Comparison of ENCODE assay signal across 13 cellular contexts in the genomic region with DNA sequence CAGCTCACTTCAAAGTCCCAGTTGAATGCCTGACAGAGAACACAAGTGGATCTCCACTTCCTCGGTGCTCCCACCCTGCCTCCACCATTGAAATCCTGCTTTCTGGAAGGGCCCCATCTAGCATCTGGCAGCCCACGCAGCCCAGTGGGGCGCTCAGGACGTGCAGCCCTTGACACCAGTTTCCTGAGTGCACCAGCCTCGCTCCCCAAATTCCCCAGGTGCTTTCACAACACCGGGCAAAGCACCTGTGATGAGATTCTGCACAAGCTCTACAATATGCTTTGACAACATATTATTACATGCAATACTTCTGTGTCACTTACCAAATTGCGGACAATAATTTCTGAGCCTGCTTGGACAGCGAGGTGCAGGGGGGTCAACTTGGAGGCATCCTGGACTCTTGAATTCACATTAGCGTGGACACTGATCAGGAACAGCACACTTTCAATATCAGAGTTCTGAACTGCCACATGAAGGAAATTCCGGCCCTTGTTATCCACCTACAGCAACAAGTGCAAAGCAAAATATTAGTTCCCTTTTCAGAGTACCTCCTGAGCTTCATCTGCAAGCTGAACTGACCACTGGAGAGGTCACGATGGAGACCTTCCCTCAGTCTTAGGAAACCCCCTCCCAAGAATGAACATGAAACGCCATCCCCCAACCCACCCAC. TPM values are rescaled to one million over a fixed set of nuclear protein-coding genes. Genes with fewer than 3 reads are reported as not detected.
DNase-seq lines count a peak whose midpoint lies in the region; ATAC-seq, FAIRE-seq and TF ChIP-seq lines count a peak whose summit lies in the region.
"Had no signal": no experiment of that assay in that cellular context is flagged by ENCODE, and none has a peak within 500 bp of the region (broad histone marks: within the 10 kb centered on the region; RNA-seq: fewer than 3 reads in every experiment).

No MANE protein-coding gene starts in this region.

- H3K27me3 ChIP-seq in CD4-positive, alpha-beta memory T cell (ENCODE audit: insufficient read depth, low read length), result no peaks in the 10 kb centered on the region
- H3K27me3 ChIP-seq in GM12878 (replicated peaks in 1 of 2; ENCODE audit: control insufficient read depth in 2 of 2, insufficient read depth in 2 of 2, low read length in 1 of 2), result no peaks in the 10 kb centered on the region
- H3K27me3 ChIP-seq in prostate gland (replicated peaks; ENCODE audit: insufficient read depth), result no peaks in the 10 kb centered on the region

- WGBS in GM12878 (ENCODE audit: insufficient coverage, insufficient replicate concordance, low lambda C conversion rate, missing lambda C conversion rate), result 41% methylated on average over 12 of the region's 12 CpGs
- WGBS in prostate gland, result 76% methylated on average over 12 of the region's 12 CpGs

- H4K20me1 ChIP-seq in GM12878 (ENCODE audit: control insufficient read depth, insufficient read depth), result no peaks in the 10 kb centered on the region

- SMC1A ChIA-PET in GM12878 (lab: Charles Lee; ENCODE audit: uncharacterized antibody, unreplicated experiment), result interaction anchor here (0.6 kb wide), 1 partner anchor 158 kb away, joined by 3 read pairs; no protein-coding TSS in a partner anchor

- ATAC-seq in GM12878, result no peak

- TF ChIP-seq EP300 in GM12878 (IDR thresholded peaks at IDR 0.05; ENCODE audit: borderline replicate concordance in 1 of 2, control insufficient read depth in 1 of 2, low read depth in 2 of 2, low read length in 2 of 2), result no peak

- peaks cover 41 to 64% (median 46%) of the 10 kb centered on the region in 4 donors for H3K4me1 Mint-ChIP-seq in CD4-positive, alpha-beta memory T cell
- H3K4me1 Mint-ChIP-seq in HFFc6 (ENCODE audit: low read depth), result peaks cover 27% of the 10 kb centered on the region
- H3K4me1 Mint-ChIP-seq: activated B cell treated with CpG ODN at 0.5 μM for 24 hours had no signal

- POLR2A ChIA-PET in CD4-positive, alpha-beta memory T cell (lab: Charles Lee; ENCODE audit: partially characterized antibody), result interaction anchor here (0.9 to 5.1 kb wide), 3 partner anchors 33 to 212 kb away, joined by 3 to 121 read pairs (median 10); a partner anchor contains a TSS
- POLR2A ChIA-PET in GM12878 (lab: Charles Lee), result interaction anchor here (0.6 kb wide), 1 partner anchor 387 kb away, joined by 5 read pairs; no protein-coding TSS in a partner anchor

- TF ChIP-seq RAD21 in GM12878 (IDR thresholded peaks at IDR 0.05; ENCODE audit: insufficient read depth, low read depth, low read length), result no peak

- H3K36me3 ChIP-seq in CD4-positive, alpha-beta memory T cell (ENCODE audit: insufficient read depth, low read length), result peaks cover 48% of the 10 kb centered on the region
- H3K36me3 ChIP-seq in GM12878 (ENCODE audit: control insufficient read depth in 2 of 2, insufficient read depth in 2 of 2, low read length in 1 of 2) (peaks cover 38 to 61% of the 10 kb centered on the region in 2 experiments), prostate gland (peaks cover 4 to 20% of the 10 kb centered on the region in 2 donors)

- H3K27me3 Mint-ChIP-seq in CD4-positive, alpha-beta memory T cell, result no peaks in the 10 kb centered on the region
- H3K27me3 Mint-ChIP-seq in HFFc6 (ENCODE audit: insufficient read depth), result peaks cover 2% of the 10 kb centered on the region
- H3K27me3 Mint-ChIP-seq: activated B cell treated with CpG ODN at 0.5 μM for 24 hours had no signal

- DNase-seq in CD4-positive, alpha-beta memory T cell, result no peak
- DNase-seq in HFFc6 (no peak), GM12878 (ENCODE audit: low read depth, low spot score) (no peak), prostate gland (ENCODE audit: low spot score) (no peak), ACHN (no peak), NCI-H128 (lab: John Stamatoyannopoulos, UW; ENCODE audit: unreplicated experiment) (no peak), cortex of kidney (lab: John Stamatoyannopoulos, UW) (no peak)
- DNase-seq: activated B cell treated with CpG ODN at 0.5 μM for 24 hours, COR-L47, dermis blood vessel endothelial cell, GF-D8, HCEC 1CT, mesendoderm had no signal

- H3K36me3 Mint-ChIP-seq in CD4-positive, alpha-beta memory T cell, result peaks cover 35 to 62% of the 10 kb centered on the region in 2 donors
- H3K36me3 Mint-ChIP-seq in HFFc6 (ENCODE audit: low read depth), result peaks cover 39% of the 10 kb centered on the region

- no peak overlapping the region for H3K9ac ChIP-seq in GM12878 (ENCODE audit: control insufficient read depth, insufficient read depth, low read length)

- TF ChIP-seq POLR2A in GM12878 (IDR thresholded peaks at IDR 0.05; ENCODE audit: low read depth, low read length) (no peak), prostate gland (IDR thresholded peaks at IDR 0.05) (no peak)

- in situ Hi-C loops in GM12878 (cut with MboI) (no loop called here), ACHN (cut with HindIII; ENCODE audit: low pct_ligation_motif_present, low pct_unique_long_range_greater_than_20kb, low sequenced_read_pairs) (no loop called here)

- peak overlapping the region in 1 of 2 donors; percentile 14 for H3K4me3 ChIP-seq in CD4-positive, alpha-beta memory T cell (ENCODE audit: low read length in 2 of 2)
- H3K4me3 ChIP-seq in GM12878 (no peak overlapping the region), prostate gland (no peak overlapping the region)

- RAD21 ChIA-PET in GM12878 (lab: Charles Lee; ENCODE audit: unreplicated experiment), result no interaction called here

- no peak overlapping the region for H3K4me2 ChIP-seq in GM12878 (ENCODE audit: control insufficient read depth, insufficient read depth)

- H3K4me1 ChIP-seq in CD4-positive, alpha-beta memory T cell (ENCODE audit: insufficient read depth, low read length), result peaks cover 54% of the 10 kb centered on the region
- H3K4me1 ChIP-seq in GM12878 (ENCODE audit: control insufficient read depth, insufficient read depth, low read length) (peaks cover 5% of the 10 kb centered on the region), prostate gland (replicated peaks) (no peaks in the 10 kb centered on the region)

- intact Hi-C loops in CD4-positive, alpha-beta memory T cell (cut with micrococcal nuclease), result loop anchor here (1.0 kb wide), 1 partner anchor 34 kb away; a partner anchor contains a TSS
- intact Hi-C loops in GM12878 (cut with micrococcal nuclease; ENCODE audit: unreplicated experiment) (no loop called here), prostate gland (cut with DNase I) (no loop called here)

- FAIRE-seq in GM12878 (lab: Jason Lieb, UNC), result no peak

- H3K9me3 ChIP-seq in CD4-positive, alpha-beta memory T cell (ENCODE audit: control insufficient read depth in 1 of 2, low read length in 2 of 2), result no peaks in the 10 kb centered on the region
- no peaks in the 10 kb centered on the region for H3K9me3 ChIP-seq in GM12878 (replicated peaks; ENCODE audit: control insufficient read depth, insufficient read depth, low read length)
- H3K9me3 ChIP-seq in prostate gland, result no peaks in the 10 kb centered on the region

- no TSS peak for BruUV-seq in GM12878 (replicated peaks; lab: Mats Ljungman, UMichigan)

- peak overlapping the region; percentile 74 for H3K27ac ChIP-seq in CD4-positive, alpha-beta memory T cell (ENCODE audit: low read depth, low read length)
- H3K27ac ChIP-seq in GM12878 (ENCODE audit: control insufficient read depth, insufficient read depth) (peak overlapping the region; percentile 19; the same call in 1 of the 2 replicates), prostate gland (peak overlapping the region; percentile 53 to 54)

- H3K27ac Mint-ChIP-seq in CD4-positive, alpha-beta memory T cell, result peak overlapping the region; percentile 86 to 99 (median 98)
- H3K27ac Mint-ChIP-seq in HFFc6, result peak overlapping the region; percentile 47; the same call in 1 of the 2 replicates
- H3K27ac Mint-ChIP-seq: activated B cell treated with CpG ODN at 0.5 μM for 24 hours had no signal

- CTCF ChIA-PET in CD4-positive, alpha-beta memory T cell (lab: Charles Lee; ENCODE audit: partially characterized antibody), result interaction anchor here (0.7 to 2.8 kb wide), 3 partner anchors 12 to 23 kb away, joined by 3 to 13 read pairs (median 3); no protein-coding TSS in a partner anchor
- CTCF ChIA-PET in GM12878 (lab: Yijun Ruan, JAX), result interaction anchor here (0.7 kb wide), 1 partner anchor 331 kb away, joined by 3 read pairs; a partner anchor contains a TSS

- no peak for TF ChIP-seq CTCF in HFFc6 (IDR thresholded peaks at IDR 0.05)
- TF ChIP-seq CTCF in GM12878 (IDR thresholded peaks at IDR 0.05 in 2 of 3, conservative IDR thresholded peaks at IDR 0.05 in 1 of 3; ENCODE audit: control insufficient read depth in 2 of 3, extremely low read depth in 1 of 3, insufficient read depth in 1 of 3, low read depth in 3 of 3, low read length in 3 of 3), result no peak
- no peak for TF ChIP-seq CTCF in prostate gland (IDR thresholded peaks at IDR 0.05)

- H3K79me2 ChIP-seq in GM12878 (ENCODE audit: control insufficient read depth, insufficient read depth, low read length), result no peaks in the 10 kb centered on the region

- no peak overlapping the region for H2AFZ ChIP-seq in GM12878 (ENCODE audit: control insufficient read depth, low read depth, low read length)

- H3K4me3 Mint-ChIP-seq in CD4-positive, alpha-beta memory T cell, result peak overlapping the region; percentile 74 to 91 (median 82)
- H3K4me3 Mint-ChIP-seq in HFFc6, result no peak overlapping the region; the same call in 1 of the 2 replicates
- H3K4me3 Mint-ChIP-seq: activated B cell treated with CpG ODN at 0.5 μM for 24 hours had no signal

- no peaks in the 10 kb centered on the region for H3K9me3 Mint-ChIP-seq in CD4-positive, alpha-beta memory T cell
- no peaks in the 10 kb centered on the region for H3K9me3 Mint-ChIP-seq in HFFc6
- H3K9me3 Mint-ChIP-seq: activated B cell treated with CpG ODN at 0.5 μM for 24 hours had no signal

RNA-seq across cellular contexts. Expression of a gene that starts 33.9 kb away (rescaled TPM):
- total RNA-seq in CD4-positive, alpha-beta memory T cell, result 10 to 100 TPM in 1 of 2 experiments, 1 to 10 TPM in 1; 9.0 to 10.5 TPM
- 10 to 100 TPM; 13.1 to 19.9 TPM for polyA plus RNA-seq in CD4-positive, alpha-beta memory T cell
- total RNA-seq in HFFc6 (2021; fragmentation: NEBNext Ultra II Directional; extraction: Animal tissue kit (Norgen Biotek cat#: 25700)), result 10 to 100 TPM; 12.5 to 22.2 (median 13.1) TPM
- total RNA-seq in GM12878 (2013; cell fraction: nucleolus; rRNA removed), result 4.4 and 5.6 TPM in 2 replicates
- total RNA-seq in GM12878 (2014; rRNA removed), result 14.9 and 16.9 TPM in 2 replicates
- total RNA-seq in GM12878 (2014; rRNA removed; fragmentation: Illumina TruSeq; extraction: Trizol), result 10.7 and 11.7 TPM in 2 replicates
- 8.5 and 9.6 TPM in 2 replicates for total RNA-seq in GM12878 (2021)
- polyA plus RNA-seq in GM12878 (2011; ENCODE audit: low read depth), result 5.9 TPM
- polyA plus RNA-seq in GM12878 (2011; rRNA removed), result 6.3 and 10.7 TPM in 2 replicates
- polyA plus RNA-seq in GM12878 (2011; cell fraction: cytosol; rRNA removed), result 19.2 and 23.4 TPM in 2 replicates
- polyA plus RNA-seq in GM12878 (2011; cell fraction: nucleus; rRNA removed), result 7.1 and 8.6 TPM in 2 replicates
- polyA plus RNA-seq in GM12878 (2012), result 10.3 and 11.5 TPM in 2 replicates
- 7.4 and 11.0 TPM in 2 replicates for polyA plus RNA-seq in GM12878 (2014; fragmentation: Illumina TruSeq; extraction: Trizol)
- polyA plus RNA-seq in GM12878 (2014; fragmentation: Nextera tagmentation; extraction: Ambion mirVana), result 1 to 10 TPM; 3.9 to 4.1 TPM
- polyA plus RNA-seq in GM12878 (2014; rRNA removed), result 13.3 and 16.0 TPM in 2 replicates
- 10 to 100 TPM; 11.0 to 12.2 TPM for polyA plus RNA-seq in GM12878 (2016; fragmentation: Nextera tagmentation; extraction: Ambion mirVana)
- polyA minus RNA-seq in GM12878 (2011; rRNA and poly(A)+ RNA removed), result 6.4 and 17.8 TPM in 2 replicates
- 3.9 and 5.0 TPM in 2 replicates for polyA minus RNA-seq in GM12878 (2011; cell fraction: cytosol; rRNA and poly(A)+ RNA removed)
- 3.3 and 4.8 TPM in 2 replicates for polyA minus RNA-seq in GM12878 (2011; cell fraction: nucleus; rRNA and poly(A)+ RNA removed)
- total RNA-seq in prostate gland, result 10 to 100 TPM; 42.8 to 62.9 TPM

RNA-seq across cellular contexts. Expression of a gene that starts 34.1 kb away (rescaled TPM):
- 100 to 1,000 TPM; 109 to 116 TPM for total RNA-seq in CD4-positive, alpha-beta memory T cell
- 1 to 10 TPM; 1.1 to 9.2 TPM for polyA plus RNA-seq in CD4-positive, alpha-beta memory T cell
- 10 to 100 TPM; 19.3 to 26.6 (median 23.1) TPM for total RNA-seq in HFFc6 (2021; fragmentation: NEBNext Ultra II Directional; extraction: Animal tissue kit (Norgen Biotek cat#: 25700))
- total RNA-seq in GM12878 (2013; cell fraction: nucleolus; rRNA removed), result 178 and 196 TPM in 2 replicates
- total RNA-seq in GM12878 (2014; rRNA removed) (26.8 and 30.8 TPM in 2 replicates), GM12878 (2014; rRNA removed; fragmentation: Illumina TruSeq; extraction: Trizol) (16.8 and 19.0 TPM in 2 replicates), GM12878 (2021) (29.3 and 34.3 TPM in 2 replicates), prostate gland (10 to 100 TPM; 34.0 to 73.8 TPM)
- polyA plus RNA-seq in GM12878 (2011; ENCODE audit: low read depth), result 13.0 TPM
- polyA plus RNA-seq in GM12878 (2011; rRNA removed) (16.2 and 21.3 TPM in 2 replicates), GM12878 (2014; fragmentation: Illumina TruSeq; extraction: Trizol) (20.1 and 22.7 TPM in 2 replicates), GM12878 (2014; fragmentation: Nextera tagmentation; extraction: Ambion mirVana) (1 to 10 TPM in 1 of 2 experiments, under 1 TPM in 1; 0.88 to 1.1 TPM), GM12878 (2014; rRNA removed) (18.7 and 19.3 TPM in 2 replicates), GM12878 (2016; fragmentation: Nextera tagmentation; extraction: Ambion mirVana) (1 to 10 TPM; 6.5 to 6.8 TPM)
- 16.1 and 18.3 TPM in 2 replicates for polyA plus RNA-seq in GM12878 (2011; cell fraction: cytosol; rRNA removed)
- 58.9 and 71.6 TPM in 2 replicates for polyA plus RNA-seq in GM12878 (2011; cell fraction: nucleus; rRNA removed)
- 15.5 and 16.4 TPM in 2 replicates for polyA plus RNA-seq in GM12878 (2012)
- polyA minus RNA-seq in GM12878 (2011; rRNA and poly(A)+ RNA removed), result 69.6 and 77.8 TPM in 2 replicates
- 18.0 and 25.4 TPM in 2 replicates for polyA minus RNA-seq in GM12878 (2011; cell fraction: cytosol; rRNA and poly(A)+ RNA removed)
- polyA minus RNA-seq in GM12878 (2011; cell fraction: nucleus; rRNA and poly(A)+ RNA removed), result 58.6 and 99.3 TPM in 2 replicates

Comparison
In these comparisons a context has a peak if more than half of its experiments do, and no peak if none do; other contexts are left out.
1. H3K27ac ChIP-seq: peak in every context shown above with its lines; median percentile 74 in CD4-positive, alpha-beta memory T cell; 54 in prostate gland; 19 in GM12878.